Comparison of ENCODE assay signal across 25 cellular contexts in genomic region chr19:36340786-36341386, GRCh38.
"Had no signal": no experiment of that assay in that cellular context is flagged by ENCODE, and none has a peak within 500 bp of the region (broad histone marks: within the 10 kb centered on the region; RNA-seq: fewer than 3 reads in every experiment).

No MANE protein-coding gene starts in this region.

- H3K4me3 Mint-ChIP-seq: effector memory CD8-positive, alpha-beta T cell; natural killer cell; stimulated activated naive CD8-positive, alpha-beta T cell treated with anti-CD3 and anti-CD28 coated beads, Interleukin-15, amount 100 ng/mL, for 72 hours had no signal

- DNase-seq: cortex of kidney; effector memory CD8-positive, alpha-beta T cell; foreskin fibroblast; gastrocnemius medialis; head of caudate nucleus; kidney; natural killer cell; occipital lobe; ovary; posterior cingulate gyrus; psoas muscle; right cardiac atrium; stimulated activated CD4-positive, alpha-beta T cell treated with anti-CD3 and anti-CD28 coated beads, Interleukin-12 subunit alpha, Interleukin-12 subunit beta, amount 100 ng/mL, for 4 hours; stimulated activated CD4-positive, alpha-beta T cell treated with anti-CD3 and anti-CD28 coated beads, Interleukin-1b, Interleukin-23, amount 100 ng/mL, for 48 hours; stimulated activated CD4-positive, alpha-beta T cell treated with anti-CD3 and anti-CD28 coated beads, Interleukin-4, amount 100 ng/mL, for 1 hour; stimulated activated CD8-positive, alpha-beta memory T cell treated with anti-CD3 and anti-CD28 coated beads, Interleukin-4, amount 100 ng/mL, for 48 hours; stimulated activated naive CD4-positive, alpha-beta T cell; stimulated activated naive CD8-positive, alpha-beta T cell treated with anti-CD3 and anti-CD28 coated beads, Interleukin-15, amount 100 ng/mL, for 72 hours; thyroid gland had no signal

- H3K36me3 ChIP-seq: ovary had no signal

- H3K27ac Mint-ChIP-seq: effector memory CD8-positive, alpha-beta T cell; natural killer cell; stimulated activated naive CD8-positive, alpha-beta T cell treated with anti-CD3 and anti-CD28 coated beads, Interleukin-15, amount 100 ng/mL, for 72 hours had no signal

- H3K4me1 ChIP-seq: gastrocnemius medialis, psoas muscle, thyroid gland, vagina had no signal

- H3K4me3 ChIP-seq: hepatocyte, ovary, psoas muscle, smooth muscle cell, thyroid gland, vagina had no signal

- H3K4me1 Mint-ChIP-seq: natural killer cell; stimulated activated naive CD8-positive, alpha-beta T cell treated with anti-CD3 and anti-CD28 coated beads, Interleukin-15, amount 100 ng/mL, for 72 hours had no signal

- H2AFZ ChIP-seq: hepatocyte had no signal

- H3K27me3 ChIP-seq: gastrocnemius medialis, hepatocyte, ovary, thyroid gland, vagina had no signal

- H3K27me3 Mint-ChIP-seq: effector memory CD8-positive, alpha-beta T cell; stimulated activated naive CD8-positive, alpha-beta T cell treated with anti-CD3 and anti-CD28 coated beads, Interleukin-15, amount 100 ng/mL, for 72 hours had no signal

- H3K79me2 ChIP-seq: hepatocyte had no signal

- H3K4me2 ChIP-seq: hepatocyte, smooth muscle cell had no signal

- ATAC-seq: effector memory CD8-positive, alpha-beta T cell; esophagus mucosa; gastrocnemius medialis; left lobe of liver; natural killer cell; psoas muscle; right cardiac atrium; stimulated activated naive CD8-positive, alpha-beta T cell treated with anti-CD3 and anti-CD28 coated beads, Interleukin-15, amount 100 ng/mL, for 72 hours had no signal

- H3K27ac ChIP-seq: epithelial cell of prostate, gastrocnemius medialis, hepatocyte, ovary, psoas muscle, thyroid gland, vagina had no signal

- FAIRE-seq: kidney had no signal

- H3K9me3 ChIP-seq: thyroid gland had no signal
